9 cellular contexts compared by ENCODE assay signal in the genomic region with DNA sequence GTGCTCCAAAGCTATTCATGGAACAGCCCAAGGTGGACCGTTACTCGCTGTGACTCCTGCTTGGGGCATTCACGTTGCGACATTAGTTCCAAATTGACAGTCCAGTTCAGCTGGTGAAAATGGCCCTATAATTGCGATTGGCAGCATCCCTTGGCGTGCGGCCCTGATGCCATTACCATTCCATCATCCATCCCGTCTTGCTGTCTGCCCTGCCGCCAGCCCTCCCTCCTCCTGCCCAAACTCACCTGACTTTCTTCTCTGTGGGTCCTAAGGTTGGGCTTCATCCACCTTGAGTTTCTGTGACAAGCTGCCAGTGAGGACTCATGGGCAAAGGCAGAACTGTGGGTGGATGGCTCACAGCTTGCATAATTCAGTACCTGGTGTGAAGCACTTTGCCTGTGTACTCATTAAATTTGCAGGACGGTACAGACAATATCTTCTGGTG.
DNase-seq lines count a peak whose midpoint lies in the region; ATAC-seq and TF ChIP-seq lines count a peak whose summit lies in the region.
"Had no signal": no experiment of that assay in that cellular context is flagged by ENCODE, and none has a peak within 500 bp of the region (broad histone marks: within the 10 kb centered on the region; RNA-seq: fewer than 3 reads in every experiment).

No MANE protein-coding gene starts in this region.

- DNase-seq in activated naive CD4-positive, alpha-beta T cell treated with Interleukin-2 at 50 U/mL for 16 hours = peak; percentile 17
- no peak for DNase-seq in activated naive CD4-positive, alpha-beta T cell treated with anti-CD3 and anti-CD28 coated beads, Interleukin-2, amount 50 U/mL, for 16 hours
- no peak for DNase-seq in activated CD4-positive, alpha-beta T cell treated with anti-CD3 and anti-CD28 coated beads, Interleukin-2, amount 10 ng/mL, durations not matched to agents 7 days and 5 days
- no peak for DNase-seq in smooth muscle cell (lab: John Stamatoyannopoulos, UW; ENCODE audit: unreplicated experiment)
- no peak for DNase-seq in OCI-M2 (lab: John Stamatoyannopoulos, UW; ENCODE audit: unreplicated experiment)

- peaks cover 46% of the 10 kb centered on the region for H3K79me2 ChIP-seq in smooth muscle cell (ENCODE audit: low read depth)

- no peak for ATAC-seq in HG02623 (IDR thresholded peaks at IDR 0.05; ENCODE audit: unreplicated experiment)
- no peak for ATAC-seq in GM21515 (IDR thresholded peaks at IDR 0.05; ENCODE audit: unreplicated experiment)

- peak overlapping the region; percentile 85 for H3K27ac ChIP-seq in smooth muscle cell (ENCODE audit: low read depth)

- peaks cover 77% of the 10 kb centered on the region for H3K4me1 Mint-ChIP-seq in activated CD4-positive, alpha-beta T cell treated with anti-CD3 and anti-CD28 coated beads, Interleukin-2, amount 10 ng/mL, durations not matched to agents 7 days and 5 days
- peaks cover 40% of the 10 kb centered on the region for H3K4me1 Mint-ChIP-seq in dendritic cell treated with granulocyte-macrophage colony-stimulating factor and Interleukin-4, amounts not matched to agents 40 ng/mL and 50 ng/mL, for 4 days (ENCODE audit: low read depth)

- H3K27me3 Mint-ChIP-seq in activated CD4-positive, alpha-beta T cell treated with anti-CD3 and anti-CD28 coated beads, Interleukin-2, amount 10 ng/mL, durations not matched to agents 7 days and 5 days = no peaks in the 10 kb centered on the region
- no peaks in the 10 kb centered on the region for H3K27me3 Mint-ChIP-seq in dendritic cell treated with granulocyte-macrophage colony-stimulating factor and Interleukin-4, amounts not matched to agents 40 ng/mL and 50 ng/mL, for 4 days

- H4K20me1 ChIP-seq in smooth muscle cell (ENCODE audit: low read depth) = peaks cover 89% of the 10 kb centered on the region

- H3K36me3 Mint-ChIP-seq in activated CD4-positive, alpha-beta T cell treated with anti-CD3 and anti-CD28 coated beads, Interleukin-2, amount 10 ng/mL, durations not matched to agents 7 days and 5 days (ENCODE audit: low read depth) = peaks cover 68% of the 10 kb centered on the region
- peaks cover 12% of the 10 kb centered on the region for H3K36me3 Mint-ChIP-seq in dendritic cell treated with granulocyte-macrophage colony-stimulating factor and Interleukin-4, amounts not matched to agents 40 ng/mL and 50 ng/mL, for 4 days (ENCODE audit: low read depth)

- no peak overlapping the region for H3K4me3 ChIP-seq in smooth muscle cell
- H3K4me3 ChIP-seq: ascending aorta had no signal

- TF ChIP-seq CTCF in smooth muscle cell (IDR thresholded peaks at IDR 0.05; ENCODE audit: borderline replicate concordance, insufficient read depth, poor library complexity, severe bottlenecking) = no peak

- peaks cover 18% of the 10 kb centered on the region for H3K4me1 ChIP-seq in smooth muscle cell (ENCODE audit: low read depth)

- H3K27me3 ChIP-seq in smooth muscle cell (ENCODE audit: low read depth) = no peaks in the 10 kb centered on the region
- H3K27me3 ChIP-seq: ascending aorta had no signal

- 91% methylated on average over 10 of the region's 10 CpGs for WGBS in smooth muscle cell (ENCODE audit: low lambda C conversion rate)

- H3K4me3 Mint-ChIP-seq in activated CD4-positive, alpha-beta T cell treated with anti-CD3 and anti-CD28 coated beads, Interleukin-2, amount 10 ng/mL, durations not matched to agents 7 days and 5 days = peak overlapping the region; percentile 29
- H3K4me3 Mint-ChIP-seq in dendritic cell treated with granulocyte-macrophage colony-stimulating factor and Interleukin-4, amounts not matched to agents 40 ng/mL and 50 ng/mL, for 4 days = no peak overlapping the region

- peak overlapping the region; percentile 15 for H3K4me2 ChIP-seq in smooth muscle cell

- no peaks in the 10 kb centered on the region for H3K36me3 ChIP-seq in smooth muscle cell (ENCODE audit: low read depth)
- H3K36me3 ChIP-seq: ascending aorta had no signal

- POLR2A ChIA-PET in activated CD4-positive, alpha-beta T cell treated with anti-CD3 and anti-CD28 coated beads, Interleukin-2, amount 10 ng/mL, durations not matched to agents 7 days and 5 days (lab: Charles Lee) = no interaction called here

- intact Hi-C loops in dendritic cell treated with granulocyte-macrophage colony-stimulating factor and Interleukin-4, amounts not matched to agents 40 ng/mL and 50 ng/mL, for 4 days (cut with micrococcal nuclease) = no loop called here

- peaks cover 20% of the 10 kb centered on the region for H3F3A ChIP-seq in smooth muscle cell (ENCODE audit: low read depth)

- peaks cover 21% of the 10 kb centered on the region for H3K9me3 Mint-ChIP-seq in activated CD4-positive, alpha-beta T cell treated with anti-CD3 and anti-CD28 coated beads, Interleukin-2, amount 10 ng/mL, durations not matched to agents 7 days and 5 days
- peaks cover 9% of the 10 kb centered on the region for H3K9me3 Mint-ChIP-seq in dendritic cell treated with granulocyte-macrophage colony-stimulating factor and Interleukin-4, amounts not matched to agents 40 ng/mL and 50 ng/mL, for 4 days

- no peak overlapping the region for H2AFZ ChIP-seq in smooth muscle cell (ENCODE audit: low read depth)

- H3K9ac ChIP-seq in smooth muscle cell (ENCODE audit: low read depth) = peak overlapping the region; percentile 2

- H3K9me3 ChIP-seq in smooth muscle cell (replicated peaks; ENCODE audit: low read depth) = no peaks in the 10 kb centered on the region
- H3K9me3 ChIP-seq: ascending aorta had no signal

- CTCF ChIA-PET in activated CD4-positive, alpha-beta T cell treated with anti-CD3 and anti-CD28 coated beads, Interleukin-2, amount 10 ng/mL, durations not matched to agents 7 days and 5 days (lab: Charles Lee) = interaction anchor here (1.0 to 1.7 kb wide), 7 partner anchors 11 to 32 kb away, joined by 3 to 10 read pairs (median 3); no protein-coding TSS in a partner anchor

- peak overlapping the region; percentile 95 for H3K27ac Mint-ChIP-seq in activated CD4-positive, alpha-beta T cell treated with anti-CD3 and anti-CD28 coated beads, Interleukin-2, amount 10 ng/mL, durations not matched to agents 7 days and 5 days
- H3K27ac Mint-ChIP-seq in dendritic cell treated with granulocyte-macrophage colony-stimulating factor and Interleukin-4, amounts not matched to agents 40 ng/mL and 50 ng/mL, for 4 days = peak overlapping the region; percentile 45
